ENCODE assay signal across 14 cellular contexts in genomic region chr10:78502208-78502943, GRCh38.
A peak's percentile ranks its signal among the peaks of the same experiment; 100 is the strongest.
DNase-seq lines count a peak whose midpoint lies in the region; TF ChIP-seq lines count a peak whose summit lies in the region.
"Had no signal": no experiment of that assay in that cellular context is flagged by ENCODE, and none has a peak within 500 bp of the region (broad histone marks: within the 10 kb centered on the region; RNA-seq: fewer than 3 reads in every experiment).

No MANE protein-coding gene starts in this region.

- in situ Hi-C loops in KBM-7 (cut with MboI; ENCODE audit: low pct_unique_long_range_greater_than_20kb, low sequenced_read_pairs) = no loop called here
- in situ Hi-C loops in mammary epithelial cell (cut with MboI; ENCODE audit: low sequenced_read_pairs in 2 of 2) = no loop called here

- no peaks in the 10 kb centered on the region for H3K79me2 ChIP-seq in mammary epithelial cell (ENCODE audit: insufficient read depth, low read length)

- DNase-seq in AG08395 (ENCODE audit: low spot score) (peak; percentile 48), KBM-7 (peak; percentile 8), cardiac fibroblast (ENCODE audit: low read depth in 2 of 2) (peak; percentile 33 to 46), mesenteric fat pad (ENCODE audit: low spot score) (peak; percentile 78), mammary epithelial cell (no peak), testis (no peak), erythroblast (lab: John Stamatoyannopoulos, UW) (no peak), NCI-H524 (lab: John Stamatoyannopoulos, UW) (no peak)
- DNase-seq: activated gamma-delta T cell, midbrain, NCI-H226, right cardiac atrium had no signal

- intact Hi-C loops in mammary epithelial cell (cut with micrococcal nuclease) = no loop called here
- intact Hi-C loops in testis (cut with DNase I; ENCODE audit: low total_unique reads) = no loop called here

- no peaks in the 10 kb centered on the region for H3K4me1 ChIP-seq in mammary epithelial cell (ENCODE audit: insufficient read depth, low read length)
- H3K4me1 ChIP-seq in testis = no peaks in the 10 kb centered on the region

- 79% methylated on average over 6 of the region's 6 CpGs for WGBS in mammary epithelial cell (ENCODE audit: low coverage, missing lambda C conversion rate)
- 68 to 87% methylated on average over 6 of the region's 6 CpGs for WGBS in testis, 2 donors

- no peaks in the 10 kb centered on the region for H3K27me3 ChIP-seq in mammary epithelial cell (ENCODE audit: insufficient read depth, low read length)
- no peaks in the 10 kb centered on the region for H3K27me3 ChIP-seq in testis
- H3K27me3 ChIP-seq: tibial nerve had no signal

- H3K36me3 ChIP-seq in mammary epithelial cell (ENCODE audit: insufficient read depth, low read length) (no peaks in the 10 kb centered on the region), testis (ENCODE audit: low read depth, missing control alignments) (no peaks in the 10 kb centered on the region)
- H3K36me3 ChIP-seq: tibial nerve had no signal

- BruUV-seq in mammary epithelial cell (replicated peaks; lab: Mats Ljungman, UMichigan) = no TSS peak

- no peak overlapping the region for H3K4me2 ChIP-seq in mammary epithelial cell (ENCODE audit: insufficient read depth, low read depth, low read length)
- H3K4me2 ChIP-seq: GM23338 had no signal

- H3K9me3 ChIP-seq in mammary epithelial cell (replicated peaks; ENCODE audit: insufficient read depth, low read length) (no peaks in the 10 kb centered on the region), testis (no peaks in the 10 kb centered on the region)
- H3K9me3 ChIP-seq: tibial nerve had no signal

- TF ChIP-seq POLR2A in testis (IDR thresholded peaks at IDR 0.05) (no peak), erythroblast (IDR thresholded peaks at IDR 0.05; ENCODE audit: low read length) (no peak)

- H4K20me1 ChIP-seq in mammary epithelial cell (ENCODE audit: insufficient read depth, low read length) = no peaks in the 10 kb centered on the region

- H3K27ac ChIP-seq in mammary epithelial cell (ENCODE audit: insufficient read depth, low read depth, low read length) = no peak overlapping the region
- no peak overlapping the region for H3K27ac ChIP-seq in testis
- H3K27ac ChIP-seq: tibial nerve had no signal

- no peak overlapping the region for H2AFZ ChIP-seq in mammary epithelial cell (ENCODE audit: low read depth, low read length)
- H2AFZ ChIP-seq: GM23338 had no signal

- TF ChIP-seq CTCF in cardiac fibroblast (IDR thresholded peaks at IDR 0.05; ENCODE audit: low read depth, low read length) (no peak), mammary epithelial cell (conservative IDR thresholded peaks at IDR 0.05 in 1 of 2, IDR thresholded peaks at IDR 0.05 in 1 of 2; ENCODE audit: extremely low read depth in 1 of 2, insufficient read depth in 1 of 2, low read depth in 1 of 2, low read length in 2 of 2) (no peak), testis (IDR thresholded peaks at IDR 0.05) (no peak)

- dilution Hi-C loops in mammary epithelial cell (cut with HindIII; ENCODE audit: low sequenced_read_pairs) = no loop called here

- CTCF ChIA-PET in mammary epithelial cell (lab: Charles Lee; ENCODE audit: low non-redundant PET) = interaction anchor here (0.6 kb wide), 1 partner anchor 155 kb away, joined by 4 read pairs; no protein-coding TSS in a partner anchor

- no peak overlapping the region for H3K9ac ChIP-seq in mammary epithelial cell (ENCODE audit: insufficient read depth, low read length)

- H3K4me3 ChIP-seq in cardiac fibroblast (replicated peaks in 1 of 2; ENCODE audit: low read depth in 2 of 2, low read length in 2 of 2) (no peak overlapping the region), mammary epithelial cell (replicated peaks in 1 of 3; ENCODE audit: insufficient read depth in 1 of 3, low read depth in 2 of 3, low read length in 3 of 3) (no peak overlapping the region), testis (no peak overlapping the region)
- H3K4me3 ChIP-seq: GM23338, tibial nerve had no signal

Comparison
In these comparisons a context has a peak if more than half of its experiments do, and no peak if none do; other contexts are left out.
1. DNase-seq: peak in AG08395 (single experiment), KBM-7 (single experiment), cardiac fibroblast (2 of 2) and mesenteric fat pad (single experiment); none in mammary epithelial cell (single experiment), testis (single experiment), erythroblast (0 of 2) and NCI-H524 (0 of 2).